In genomic region chr17:43211480-43212402, GRCh38 we compare ENCODE assay signal across 8 cellular contexts. TPM values are rescaled to one million over a fixed set of nuclear protein-coding genes. Genes with fewer than 3 reads are reported as not detected.
DNase-seq lines count a peak whose midpoint lies in the region; ATAC-seq and TF ChIP-seq lines count a peak whose summit lies in the region.

Gene TMEM106A (plus strand): TSS chr17:43211875. CDS start chr17:43213042, 1,167 bp downstream.

- CTCF ChIA-PET in MCF 10A (lab: Yijun Ruan, JAX): interaction anchor here (0.6 to 0.7 kb wide), 2 partner anchors 162 to 176 kb away, joined by 3 read pairs; no protein-coding TSS in a partner anchor

- no peaks in the 10 kb centered on the region for H3K9me3 ChIP-seq in iPS-20b (ENCODE audit: insufficient read depth, low read depth, low read length)

- peak; percentile 65 for ATAC-seq in GM21360 (IDR thresholded peaks at IDR 0.05; ENCODE audit: unreplicated experiment)

- POLR2A ChIA-PET in MCF 10A (lab: Yijun Ruan, JAX): interaction anchor here (0.6 to 1.8 kb wide), 11 partner anchors 11 to 121 kb away, joined by 3 to 10 read pairs (median 4); no protein-coding TSS in a partner anchor

- H3K27me3 Mint-ChIP-seq in IgD-negative memory B cell (no peaks in the 10 kb centered on the region), MCF 10A (ENCODE audit: insufficient read depth, unreplicated experiment) (no peaks in the 10 kb centered on the region)

- intact Hi-C loops in MCF 10A (cut with micrococcal nuclease): loop anchor here (5.0 kb wide), 1 partner anchor 189 kb away; the partner anchor contains the start of gene VAT1

- peak; percentile 74 for DNase-seq in CMK (ENCODE audit: low read depth)
- peak; percentile 78 for DNase-seq in UCSD-AML1 (lab: John Stamatoyannopoulos, UW; ENCODE audit: unreplicated experiment)
- DNase-seq in MCF 10A (ENCODE audit: unreplicated experiment): peak; percentile 76
- DNase-seq in smooth muscle cell of the brain vasculature (ENCODE audit: low read depth, low spot score): peak; percentile 62
- DNase-seq in NCI-H345 treated with DMSO at 0.1 percent for 48 hours (lab: John Stamatoyannopoulos, UW; ENCODE audit: unreplicated experiment): no peak

- H3K4me1 Mint-ChIP-seq in IgD-negative memory B cell (peaks cover 20 to 25% (median 25%) of the 10 kb centered on the region in 3 donors), MCF 10A (ENCODE audit: insufficient read depth, unreplicated experiment) (peaks cover 8% of the 10 kb centered on the region)

- peaks cover 4% of the 10 kb centered on the region; the same call in 1 of the 2 replicates for H3K36me3 ChIP-seq in iPS-20b (ENCODE audit: insufficient read depth, low read depth, low read length)

- H3K9me3 Mint-ChIP-seq in IgD-negative memory B cell (no peaks in the 10 kb centered on the region), MCF 10A (ENCODE audit: unreplicated experiment) (no peaks in the 10 kb centered on the region)

- H3K9ac ChIP-seq in iPS-20b (ENCODE audit: low read depth, low read length): peak within 1 kb of the TSS; percentile 84

- H3K4me3 ChIP-seq in iPS-20b (ENCODE audit: low read length): peak within 1 kb of the TSS; percentile 89

- peak within 1 kb of the TSS; percentile 93 to 99 (median 98) for H3K4me3 Mint-ChIP-seq in IgD-negative memory B cell
- H3K4me3 Mint-ChIP-seq in MCF 10A (ENCODE audit: unreplicated experiment): peak within 1 kb of the TSS; percentile 69

- no peak for TF ChIP-seq CTCF in MCF 10A (IDR thresholded peaks at IDR 0.05; ENCODE audit: unreplicated experiment)

- no peaks in the 10 kb centered on the region for H3K4me1 ChIP-seq in iPS-20b (ENCODE audit: insufficient read depth, low read length)

- no TSS peak for BruUV-seq in MCF 10A (replicated peaks; lab: Mats Ljungman, UMichigan)

- H3K27me3 ChIP-seq in iPS-20b (ENCODE audit: insufficient read depth, low read length): no peaks in the 10 kb centered on the region

- H3K36me3 Mint-ChIP-seq in IgD-negative memory B cell (peaks cover 6% of the 10 kb centered on the region), MCF 10A (ENCODE audit: insufficient read depth, unreplicated experiment) (peaks cover 89% of the 10 kb centered on the region)

- peak within 1 kb of the TSS; percentile 22 for H3K27ac ChIP-seq in iPS-20b (ENCODE audit: low read length)

- H3K27ac Mint-ChIP-seq in IgD-negative memory B cell (peak within 1 kb of the TSS; percentile 89 to 97 (median 92)), MCF 10A (ENCODE audit: low read depth, unreplicated experiment) (peak within 1 kb of the TSS; percentile 71)

RNA-seq across cellular contexts. Expression of gene TMEM106A, which starts in this region (rescaled TPM):
- 10.4 TPM for polyA plus RNA-seq in IgD-negative memory B cell
- 2.1 and 2.2 TPM in 2 replicates for total RNA-seq in MCF 10A (2022)
